In the genomic region with DNA sequence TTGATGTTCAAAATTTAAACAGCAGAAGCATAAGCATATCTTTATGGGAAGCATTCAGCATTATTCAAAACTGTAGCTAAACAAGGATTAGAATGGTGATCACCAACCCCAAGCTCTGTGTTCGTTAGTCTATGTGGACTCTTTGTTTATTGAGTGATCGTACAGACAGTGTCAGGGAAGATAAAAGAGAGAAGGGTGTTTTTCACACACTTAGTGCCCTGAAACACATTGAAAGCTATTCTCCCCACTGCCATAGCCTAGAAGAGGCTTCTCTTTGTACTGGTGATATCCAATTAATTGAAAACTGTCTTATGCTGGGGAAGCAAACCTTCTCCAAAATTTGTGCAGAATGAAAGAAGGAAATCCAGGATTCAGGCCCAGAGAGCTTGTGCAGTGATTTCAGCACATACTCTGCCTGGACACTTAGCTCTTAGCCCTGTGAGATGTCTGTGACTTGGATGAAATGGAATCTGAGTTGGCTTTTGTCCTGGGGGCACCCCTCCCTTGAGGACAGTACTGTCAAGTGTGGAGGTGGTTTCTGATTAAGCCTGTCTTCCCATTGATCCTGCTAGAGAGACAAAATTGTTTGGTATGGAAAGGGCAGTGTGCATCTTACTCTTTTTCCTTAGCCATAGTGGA, we compare ENCODE assay signal across 25 cellular contexts.
A peak's percentile ranks its signal among the peaks of the same experiment; 100 is the strongest.
DNase-seq lines count a peak whose midpoint lies in the region; ATAC-seq and TF ChIP-seq lines count a peak whose summit lies in the region.
"Had no signal": no experiment of that assay in that cellular context is flagged by ENCODE, and none has a peak within 500 bp of the region (broad histone marks: within the 10 kb centered on the region; RNA-seq: fewer than 3 reads in every experiment).

No MANE protein-coding gene starts in this region.

- peaks cover 2% of the 10 kb centered on the region for H3K27me3 Mint-ChIP-seq in neural progenitor cell (ENCODE audit: insufficient read depth, low read depth)
- H3K27me3 Mint-ChIP-seq: activated naive CD4-positive, alpha-beta T cell treated with anti-CD3 and anti-CD28 coated beads, Interleukin-2, amount 50 U/mL, for 24 hours had no signal

- no peaks in the 10 kb centered on the region for H3K36me3 ChIP-seq in neural progenitor cell
- H3K36me3 ChIP-seq: ascending aorta had no signal

- no peak for ATAC-seq in GM19452 (IDR thresholded peaks at IDR 0.05; ENCODE audit: unreplicated experiment)
- no peak for ATAC-seq in GM18519 (IDR thresholded peaks at IDR 0.05; ENCODE audit: low FRiP score, unreplicated experiment)
- ATAC-seq: PC-3, WTC11 had no signal

- H3K9me3 ChIP-seq in neural progenitor cell (ENCODE audit: low read depth) = no peaks in the 10 kb centered on the region
- H3K9me3 ChIP-seq: ascending aorta had no signal

- DNase-seq in AG08395 (ENCODE audit: low spot score) = peak; percentile 57
- DNase-seq in GM04503 (ENCODE audit: low read depth) = peak; percentile 21
- no peak for DNase-seq in dorsolateral prefrontal cortex
- DNase-seq in neural progenitor cell (ENCODE audit: low spot score) = no peak
- DNase-seq in NCI-H82 (lab: John Stamatoyannopoulos, UW) = no peak
- DNase-seq in NCI-H524 treated with DMSO at 0.1 percent for 48 hours (lab: John Stamatoyannopoulos, UW) = no peak
- DNase-seq: activated CD4-positive, alpha-beta T cell treated with anti-CD3 and anti-CD28 coated beads, Interleukin-2, amount 50 U/mL, for 4 hours; activated CD8-positive, alpha-beta memory T cell treated with anti-CD3 and anti-CD28 coated beads, Interleukin-2, amount 50 U/mL, for 4 hours; EL; foreskin fibroblast; immature natural killer cell; KBM-7; NCI-H1436; NCI-H510A; PC-3; SHP77 treated with DMSO at 0.1 percent for 48 hours; stimulated activated CD8-positive, alpha-beta memory T cell treated with anti-CD3 and anti-CD28 coated beads, Interleukin-4, amount 100 ng/mL, for 48 hours; SW 1271 had no signal

- H3K4me2 ChIP-seq in neural progenitor cell = no peak overlapping the region

- H3K9ac ChIP-seq in neural progenitor cell = no peak overlapping the region

- peaks cover 9% of the 10 kb centered on the region for H3K4me1 ChIP-seq in neural progenitor cell
- H3K4me1 ChIP-seq: ascending aorta had no signal

- peak overlapping the region; percentile 27 for H3K4me3 Mint-ChIP-seq in neural progenitor cell
- H3K4me3 Mint-ChIP-seq: activated naive CD4-positive, alpha-beta T cell treated with anti-CD3 and anti-CD28 coated beads, Interleukin-2, amount 50 U/mL, for 24 hours; immature natural killer cell; WTC11 had no signal

- no peaks in the 10 kb centered on the region for H3K79me2 ChIP-seq in neural progenitor cell (ENCODE audit: low read depth)

- H4K20me1 ChIP-seq in neural progenitor cell (ENCODE audit: low read depth) = no peaks in the 10 kb centered on the region

- intact Hi-C loops in dorsolateral prefrontal cortex (cut with DNase I) = loop anchor here in 1 of 2 donors (10.0 kb wide), 1 partner anchor 135 kb away; no protein-coding TSS in a partner anchor

- peak overlapping the region; percentile 95 for H3K27ac Mint-ChIP-seq in neural progenitor cell
- H3K27ac Mint-ChIP-seq: activated naive CD4-positive, alpha-beta T cell treated with anti-CD3 and anti-CD28 coated beads, Interleukin-2, amount 50 U/mL, for 24 hours; immature natural killer cell; WTC11 had no signal

- H3K4me3 ChIP-seq in dorsolateral prefrontal cortex (peak overlapping the region in 1 of 59 donors; percentile 24), neural progenitor cell (no peak overlapping the region)
- H3K4me3 ChIP-seq: ascending aorta had no signal

- peaks cover 32% of the 10 kb centered on the region for H3K4me1 Mint-ChIP-seq in neural progenitor cell
- H3K4me1 Mint-ChIP-seq: activated naive CD4-positive, alpha-beta T cell treated with anti-CD3 and anti-CD28 coated beads, Interleukin-2, amount 50 U/mL, for 24 hours; immature natural killer cell; WTC11 had no signal

- no peaks in the 10 kb centered on the region for H3F3A ChIP-seq in neural progenitor cell (ENCODE audit: low read depth)

- peaks cover 74% of the 10 kb centered on the region for H3K36me3 Mint-ChIP-seq in neural progenitor cell
- H3K36me3 Mint-ChIP-seq: activated naive CD4-positive, alpha-beta T cell treated with anti-CD3 and anti-CD28 coated beads, Interleukin-2, amount 50 U/mL, for 24 hours; immature natural killer cell; WTC11 had no signal

- TF ChIP-seq CTCF in dorsolateral prefrontal cortex (IDR thresholded peaks at IDR 0.05 in 54 of 56, conservative IDR thresholded peaks at IDR 0.05 in 2 of 56; ENCODE audit: low read depth in 1 of 56, partially characterized antibody in 56 of 56) (no peak), neural progenitor cell (IDR thresholded peaks at IDR 0.05) (no peak)

- H3K27me3 ChIP-seq in dorsolateral prefrontal cortex (peaks cover 0 to 4% (median 0%) of the 10 kb centered on the region in 45 donors), neural progenitor cell (no peaks in the 10 kb centered on the region)
- H3K27me3 ChIP-seq: ascending aorta had no signal

- H3K27ac ChIP-seq in dorsolateral prefrontal cortex = peak overlapping the region in 48 of 59 donors; percentile 2 to 84 (median 55)
- H3K27ac ChIP-seq in neural progenitor cell = no peak overlapping the region
- H3K27ac ChIP-seq: ascending aorta, C4-2B, epithelial cell of prostate had no signal

- peaks cover 6% of the 10 kb centered on the region for H3K9me3 Mint-ChIP-seq in neural progenitor cell
- H3K9me3 Mint-ChIP-seq: activated naive CD4-positive, alpha-beta T cell treated with anti-CD3 and anti-CD28 coated beads, Interleukin-2, amount 50 U/mL, for 24 hours; immature natural killer cell; WTC11 had no signal

- H2AFZ ChIP-seq in neural progenitor cell (replicated peaks) = no peak overlapping the region

Comparison
In these comparisons a context has a peak if more than half of its experiments do, and no peak if none do; other contexts are left out.
1. DNase-seq: peak in AG08395 (single experiment) and GM04503 (single experiment); none in dorsolateral prefrontal cortex (0 of 10), neural progenitor cell (single experiment), NCI-H82 (single experiment) and NCI-H524 treated with DMSO at 0.1 percent for 48 hours (single experiment).